In the genomic region with DNA sequence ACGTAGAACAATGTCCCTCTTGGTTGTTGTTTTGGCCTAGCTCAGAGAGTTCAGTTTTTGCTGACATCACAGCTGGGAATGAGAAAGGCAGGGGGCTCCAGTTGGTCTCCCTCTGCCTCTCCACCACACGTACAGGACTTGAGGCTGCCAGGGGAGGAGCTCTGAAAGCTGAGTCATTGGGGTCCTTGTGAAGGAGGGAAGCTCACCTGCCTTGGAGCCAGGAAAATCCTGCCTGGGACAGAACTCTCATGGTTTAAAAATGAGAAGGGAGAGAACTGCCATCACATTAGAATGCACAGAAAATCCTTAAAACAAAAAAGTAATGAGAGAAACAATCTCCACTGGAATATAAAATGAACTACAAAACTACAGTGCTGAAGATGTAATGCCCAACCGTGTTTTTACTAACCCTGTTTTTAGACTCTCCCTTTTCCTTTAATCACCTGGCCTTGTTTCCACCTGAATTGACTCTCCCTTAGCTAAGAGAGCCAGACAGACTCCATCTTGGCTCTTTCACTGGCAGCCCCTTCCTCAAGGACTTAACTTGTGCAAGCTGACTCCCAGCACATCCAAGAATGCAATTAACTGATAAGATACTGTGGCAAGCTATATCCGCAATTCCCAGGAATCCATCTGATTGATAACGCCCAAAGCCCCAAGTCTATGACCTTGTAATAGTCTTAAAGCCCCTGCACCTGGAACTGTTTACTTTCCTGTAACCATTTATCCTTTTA, we compare ENCODE assay signal across 1 cellular context.
TF ChIP-seq lines count a peak whose summit lies in the region.
"Not testable (repeated sequence)": the region's sequence is repeated elsewhere in the genome, so short reads cannot be mapped to it uniquely, and the experiment has no call there.

No MANE protein-coding gene starts in this region.

TF ChIP-seq in K562, 482 proteins besides CTCF, POLR2A, EP300 and RAD21 (continued from another document and continues in another):
- TF ChIP-seq, protein P1, sequence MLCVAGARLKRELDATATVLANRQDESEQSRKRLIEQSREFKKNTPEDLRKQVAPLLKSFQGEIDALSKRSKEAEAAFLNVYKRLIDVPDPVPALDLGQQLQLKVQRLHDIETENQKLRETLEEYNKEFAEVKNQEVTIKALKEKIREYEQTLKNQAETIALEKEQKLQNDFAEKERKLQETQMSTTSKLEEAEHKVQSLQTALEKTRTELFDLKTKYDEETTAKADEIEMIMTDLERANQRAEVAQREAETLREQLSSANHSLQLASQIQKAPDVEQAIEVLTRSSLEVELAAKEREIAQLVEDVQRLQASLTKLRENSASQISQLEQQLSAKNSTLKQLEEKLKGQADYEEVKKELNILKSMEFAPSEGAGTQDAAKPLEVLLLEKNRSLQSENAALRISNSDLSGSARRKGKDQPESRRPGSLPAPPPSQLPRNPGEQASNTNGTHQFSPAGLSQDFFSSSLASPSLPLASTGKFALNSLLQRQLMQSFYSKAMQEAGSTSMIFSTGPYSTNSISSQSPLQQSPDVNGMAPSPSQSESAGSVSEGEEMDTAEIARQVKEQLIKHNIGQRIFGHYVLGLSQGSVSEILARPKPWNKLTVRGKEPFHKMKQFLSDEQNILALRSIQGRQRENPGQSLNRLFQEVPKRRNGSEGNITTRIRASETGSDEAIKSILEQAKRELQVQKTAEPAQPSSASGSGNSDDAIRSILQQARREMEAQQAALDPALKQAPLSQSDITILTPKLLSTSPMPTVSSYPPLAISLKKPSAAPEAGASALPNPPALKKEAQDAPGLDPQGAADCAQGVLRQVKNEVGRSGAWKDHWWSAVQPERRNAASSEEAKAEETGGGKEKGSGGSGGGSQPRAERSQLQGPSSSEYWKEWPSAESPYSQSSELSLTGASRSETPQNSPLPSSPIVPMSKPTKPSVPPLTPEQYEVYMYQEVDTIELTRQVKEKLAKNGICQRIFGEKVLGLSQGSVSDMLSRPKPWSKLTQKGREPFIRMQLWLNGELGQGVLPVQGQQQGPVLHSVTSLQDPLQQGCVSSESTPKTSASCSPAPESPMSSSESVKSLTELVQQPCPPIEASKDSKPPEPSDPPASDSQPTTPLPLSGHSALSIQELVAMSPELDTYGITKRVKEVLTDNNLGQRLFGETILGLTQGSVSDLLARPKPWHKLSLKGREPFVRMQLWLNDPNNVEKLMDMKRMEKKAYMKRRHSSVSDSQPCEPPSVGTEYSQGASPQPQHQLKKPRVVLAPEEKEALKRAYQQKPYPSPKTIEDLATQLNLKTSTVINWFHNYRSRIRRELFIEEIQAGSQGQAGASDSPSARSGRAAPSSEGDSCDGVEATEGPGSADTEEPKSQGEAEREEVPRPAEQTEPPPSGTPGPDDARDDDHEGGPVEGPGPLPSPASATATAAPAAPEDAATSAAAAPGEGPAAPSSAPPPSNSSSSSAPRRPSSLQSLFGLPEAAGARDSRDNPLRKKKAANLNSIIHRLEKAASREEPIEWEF (CRISPR knock-in tag; IDR thresholded peaks at IDR 0.05), result 0 out of 2 replicates have a peak, but pooled peaks have one; percentile 61
- TF ChIP-seq, protein P2, sequence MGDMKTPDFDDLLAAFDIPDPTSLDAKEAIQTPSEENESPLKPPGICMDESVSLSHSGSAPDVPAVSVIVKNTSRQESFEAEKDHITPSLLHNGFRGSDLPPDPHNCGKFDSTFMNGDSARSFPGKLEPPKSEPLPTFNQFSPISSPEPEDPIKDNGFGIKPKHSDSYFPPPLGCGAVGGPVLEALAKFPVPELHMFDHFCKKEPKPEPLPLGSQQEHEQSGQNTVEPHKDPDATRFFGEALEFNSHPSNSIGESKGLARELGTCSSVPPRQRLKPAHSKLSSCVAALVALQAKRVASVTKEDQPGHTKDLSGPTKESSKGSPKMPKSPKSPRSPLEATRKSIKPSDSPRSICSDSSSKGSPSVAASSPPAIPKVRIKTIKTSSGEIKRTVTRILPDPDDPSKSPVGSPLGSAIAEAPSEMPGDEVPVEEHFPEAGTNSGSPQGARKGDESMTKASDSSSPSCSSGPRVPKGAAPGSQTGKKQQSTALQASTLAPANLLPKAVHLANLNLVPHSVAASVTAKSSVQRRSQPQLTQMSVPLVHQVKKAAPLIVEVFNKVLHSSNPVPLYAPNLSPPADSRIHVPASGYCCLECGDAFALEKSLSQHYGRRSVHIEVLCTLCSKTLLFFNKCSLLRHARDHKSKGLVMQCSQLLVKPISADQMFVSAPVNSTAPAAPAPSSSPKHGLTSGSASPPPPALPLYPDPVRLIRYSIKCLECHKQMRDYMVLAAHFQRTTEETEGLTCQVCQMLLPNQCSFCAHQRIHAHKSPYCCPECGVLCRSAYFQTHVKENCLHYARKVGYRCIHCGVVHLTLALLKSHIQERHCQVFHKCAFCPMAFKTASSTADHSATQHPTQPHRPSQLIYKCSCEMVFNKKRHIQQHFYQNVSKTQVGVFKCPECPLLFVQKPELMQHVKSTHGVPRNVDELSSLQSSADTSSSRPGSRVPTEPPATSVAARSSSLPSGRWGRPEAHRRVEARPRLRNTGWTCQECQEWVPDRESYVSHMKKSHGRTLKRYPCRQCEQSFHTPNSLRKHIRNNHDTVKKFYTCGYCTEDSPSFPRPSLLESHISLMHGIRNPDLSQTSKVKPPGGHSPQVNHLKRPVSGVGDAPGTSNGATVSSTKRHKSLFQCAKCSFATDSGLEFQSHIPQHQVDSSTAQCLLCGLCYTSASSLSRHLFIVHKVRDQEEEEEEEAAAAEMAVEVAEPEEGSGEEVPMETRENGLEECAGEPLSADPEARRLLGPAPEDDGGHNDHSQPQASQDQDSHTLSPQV (IDR thresholded peaks at IDR 0.05), result peak; percentile 99
- 0 out of 2 replicates have a peak, but pooled peaks have one; percentile 39 for TF ChIP-seq ZNF586 (CRISPR knock-in tag; conservative IDR thresholded peaks at IDR 0.05)
- TF ChIP-seq PYGO2 (tag; IDR thresholded peaks at IDR 0.05), result peak; percentile 80
- peak; percentile 93 for TF ChIP-seq ZNF311 (CRISPR knock-in tag; IDR thresholded peaks at IDR 0.05)
- peak; percentile 33; the same call in 1 of the 2 replicates for TF ChIP-seq ZNF354B (CRISPR knock-in tag; IDR thresholded peaks at IDR 0.05)
- TF ChIP-seq MEF2D (tag; conservative IDR thresholded peaks at IDR 0.05; ENCODE audit: low read depth), result peak; percentile 83
- TF ChIP-seq, protein P3, sequence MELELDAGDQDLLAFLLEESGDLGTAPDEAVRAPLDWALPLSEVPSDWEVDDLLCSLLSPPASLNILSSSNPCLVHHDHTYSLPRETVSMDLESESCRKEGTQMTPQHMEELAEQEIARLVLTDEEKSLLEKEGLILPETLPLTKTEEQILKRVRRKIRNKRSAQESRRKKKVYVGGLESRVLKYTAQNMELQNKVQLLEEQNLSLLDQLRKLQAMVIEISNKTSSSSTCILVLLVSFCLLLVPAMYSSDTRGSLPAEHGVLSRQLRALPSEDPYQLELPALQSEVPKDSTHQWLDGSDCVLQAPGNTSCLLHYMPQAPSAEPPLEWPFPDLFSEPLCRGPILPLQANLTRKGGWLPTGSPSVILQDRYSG (tag; conservative IDR thresholded peaks at IDR 0.05; ENCODE audit: low read depth), result peak; percentile 94
- TF ChIP-seq, protein P4, sequence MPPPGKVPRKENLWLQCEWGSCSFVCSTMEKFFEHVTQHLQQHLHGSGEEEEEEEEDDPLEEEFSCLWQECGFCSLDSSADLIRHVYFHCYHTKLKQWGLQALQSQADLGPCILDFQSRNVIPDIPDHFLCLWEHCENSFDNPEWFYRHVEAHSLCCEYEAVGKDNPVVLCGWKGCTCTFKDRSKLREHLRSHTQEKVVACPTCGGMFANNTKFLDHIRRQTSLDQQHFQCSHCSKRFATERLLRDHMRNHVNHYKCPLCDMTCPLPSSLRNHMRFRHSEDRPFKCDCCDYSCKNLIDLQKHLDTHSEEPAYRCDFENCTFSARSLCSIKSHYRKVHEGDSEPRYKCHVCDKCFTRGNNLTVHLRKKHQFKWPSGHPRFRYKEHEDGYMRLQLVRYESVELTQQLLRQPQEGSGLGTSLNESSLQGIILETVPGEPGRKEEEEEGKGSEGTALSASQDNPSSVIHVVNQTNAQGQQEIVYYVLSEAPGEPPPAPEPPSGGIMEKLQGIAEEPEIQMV (tag; conservative IDR thresholded peaks at IDR 0.05; ENCODE audit: low read depth), result peak; percentile 80
- TF ChIP-seq DDX20 (tag; IDR thresholded peaks at IDR 0.05; ENCODE audit: low read depth), result peak; percentile 87
- TF ChIP-seq ZNF583 (CRISPR knock-in tag; IDR thresholded peaks at IDR 0.05), result peak; percentile 88
- not testable (repeated sequence) for TF ChIP-seq ATF1 (CRISPR knock-in tag; IDR thresholded peaks at IDR 0.05)
- 0 out of 2 replicates have a peak, but pooled peaks have one; percentile 31 for TF ChIP-seq ATF1 (tag; IDR thresholded peaks at IDR 0.05)
- TF ChIP-seq, protein P5, sequence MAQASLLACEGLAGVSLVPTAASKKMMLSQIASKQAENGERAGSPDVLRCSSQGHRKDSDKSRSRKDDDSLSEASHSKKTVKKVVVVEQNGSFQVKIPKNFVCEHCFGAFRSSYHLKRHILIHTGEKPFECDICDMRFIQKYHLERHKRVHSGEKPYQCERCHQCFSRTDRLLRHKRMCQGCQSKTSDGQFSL (CRISPR knock-in tag; IDR thresholded peaks at IDR 0.05), result not testable (repeated sequence)
- TF ChIP-seq, protein P5 (tag; IDR thresholded peaks at IDR 0.05), result peak in 1 of 2 experiments; percentile 92; a peak in 2 of 4 replicates
- TF ChIP-seq ZNF444 (CRISPR knock-in tag; IDR thresholded peaks at IDR 0.05), result 0 out of 2 replicates have a peak, but pooled peaks have one; percentile 37
- TF ChIP-seq ZNF324 (CRISPR knock-in tag; IDR thresholded peaks at IDR 0.05), result peak; percentile 49; the same call in 1 of the 2 replicates
- TF ChIP-seq ZNF41 (CRISPR knock-in tag; conservative IDR thresholded peaks at IDR 0.05), result peak; percentile 77; the same call in 1 of the 2 replicates
- TF ChIP-seq, protein P6, sequence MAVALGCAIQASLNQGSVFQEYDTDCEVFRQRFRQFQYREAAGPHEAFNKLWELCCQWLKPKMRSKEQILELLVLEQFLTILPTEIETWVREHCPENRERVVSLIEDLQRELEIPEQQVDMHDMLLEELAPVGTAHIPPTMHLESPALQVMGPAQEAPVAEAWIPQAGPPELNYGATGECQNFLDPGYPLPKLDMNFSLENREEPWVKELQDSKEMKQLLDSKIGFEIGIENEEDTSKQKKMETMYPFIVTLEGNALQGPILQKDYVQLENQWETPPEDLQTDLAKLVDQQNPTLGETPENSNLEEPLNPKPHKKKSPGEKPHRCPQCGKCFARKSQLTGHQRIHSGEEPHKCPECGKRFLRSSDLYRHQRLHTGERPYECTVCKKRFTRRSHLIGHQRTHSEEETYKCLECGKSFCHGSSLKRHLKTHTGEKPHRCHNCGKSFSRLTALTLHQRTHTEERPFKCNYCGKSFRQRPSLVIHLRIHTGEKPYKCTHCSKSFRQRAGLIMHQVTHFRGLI (CRISPR knock-in tag; IDR thresholded peaks at IDR 0.05), result 0 out of 2 replicates have a peak, but pooled peaks have one; percentile 61
- TF ChIP-seq, protein P7, sequence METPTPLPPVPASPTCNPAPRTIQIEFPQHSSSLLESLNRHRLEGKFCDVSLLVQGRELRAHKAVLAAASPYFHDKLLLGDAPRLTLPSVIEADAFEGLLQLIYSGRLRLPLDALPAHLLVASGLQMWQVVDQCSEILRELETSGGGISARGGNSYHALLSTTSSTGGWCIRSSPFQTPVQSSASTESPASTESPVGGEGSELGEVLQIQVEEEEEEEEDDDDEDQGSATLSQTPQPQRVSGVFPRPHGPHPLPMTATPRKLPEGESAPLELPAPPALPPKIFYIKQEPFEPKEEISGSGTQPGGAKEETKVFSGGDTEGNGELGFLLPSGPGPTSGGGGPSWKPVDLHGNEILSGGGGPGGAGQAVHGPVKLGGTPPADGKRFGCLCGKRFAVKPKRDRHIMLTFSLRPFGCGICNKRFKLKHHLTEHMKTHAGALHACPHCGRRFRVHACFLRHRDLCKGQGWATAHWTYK (CRISPR knock-in tag; IDR thresholded peaks at IDR 0.05), result peak; percentile 85; the same call in 1 of the 2 replicates
- TF ChIP-seq NFXL1 (CRISPR knock-in tag; IDR thresholded peaks at IDR 0.05), result 0 out of 2 replicates have a peak, but pooled peaks have one; percentile 35
- TF ChIP-seq OTX1 (CRISPR knock-in tag; IDR thresholded peaks at IDR 0.05), result 0 out of 2 replicates have a peak, but pooled peaks have one; percentile 31
- TF ChIP-seq, protein P8, sequence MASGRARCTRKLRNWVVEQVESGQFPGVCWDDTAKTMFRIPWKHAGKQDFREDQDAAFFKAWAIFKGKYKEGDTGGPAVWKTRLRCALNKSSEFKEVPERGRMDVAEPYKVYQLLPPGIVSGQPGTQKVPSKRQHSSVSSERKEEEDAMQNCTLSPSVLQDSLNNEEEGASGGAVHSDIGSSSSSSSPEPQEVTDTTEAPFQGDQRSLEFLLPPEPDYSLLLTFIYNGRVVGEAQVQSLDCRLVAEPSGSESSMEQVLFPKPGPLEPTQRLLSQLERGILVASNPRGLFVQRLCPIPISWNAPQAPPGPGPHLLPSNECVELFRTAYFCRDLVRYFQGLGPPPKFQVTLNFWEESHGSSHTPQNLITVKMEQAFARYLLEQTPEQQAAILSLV (tag; IDR thresholded peaks at IDR 0.05), result peak; percentile 89
- TF ChIP-seq ZNF175 (CRISPR knock-in tag; IDR thresholded peaks at IDR 0.05; ENCODE audit: low read depth), result peak; percentile 68; the same call in 1 of the 2 replicates
- peak; percentile 8; the same call in 1 of the 2 replicates for TF ChIP-seq ARID1B (IDR thresholded peaks at IDR 0.05)
- peak; percentile 60; the same call in 1 of the 2 replicates for TF ChIP-seq ZNF134 (CRISPR knock-in tag; conservative IDR thresholded peaks at IDR 0.05)
- TF ChIP-seq MTF1 (CRISPR knock-in tag; IDR thresholded peaks at IDR 0.05; ENCODE audit: borderline replicate concordance), result 0 out of 2 replicates have a peak, but pooled peaks have one; percentile 47
